1 cellular context compared by ENCODE assay signal in genomic region chr14:74258705-74259035, GRCh38.
TF ChIP-seq lines count a peak whose summit lies in the region.

No MANE protein-coding gene starts in this region.

TF ChIP-seq in HepG2, 621 proteins besides CTCF, POLR2A, EP300 and RAD21:
- TF ChIP-seq EZH2 (conservative IDR thresholded peaks at IDR 0.05; ENCODE audit: low read depth, low read length) (peak; percentile 70; the same call in 1 of the 2 replicates), ZNF878 (CRISPR knock-in tag; IDR thresholded peaks at IDR 0.05) (no peak), CBX2 (IDR thresholded peaks at IDR 0.05; ENCODE audit: low read depth, low read length) (no peak), CBX2 (CRISPR knock-in tag; IDR thresholded peaks at IDR 0.05; ENCODE audit: low read depth) (no peak)
TF ChIP-seq in HepG2: peak in this region for 1.
